Comparison of ENCODE assay signal across 16 cellular contexts in genomic region chr10:971150-971542, GRCh38. TPM values are rescaled to one million over a fixed set of nuclear protein-coding genes. Genes with fewer than 3 reads are reported as not detected.
DNase-seq lines count a peak whose midpoint lies in the region; ATAC-seq, FAIRE-seq and TF ChIP-seq lines count a peak whose summit lies in the region.
"Had no signal": no experiment of that assay in that cellular context is flagged by ENCODE, and none has a peak within 500 bp of the region (broad histone marks: within the 10 kb centered on the region; RNA-seq: fewer than 3 reads in every experiment).

No MANE protein-coding gene starts in this region.

- H3K27me3 ChIP-seq in GM12878 (replicated peaks in 1 of 2; ENCODE audit: control insufficient read depth in 2 of 2, insufficient read depth in 2 of 2, low read length in 1 of 2) (no peaks in the 10 kb centered on the region), right lobe of liver (no peaks in the 10 kb centered on the region), thyroid gland (no peaks in the 10 kb centered on the region)

- H3K4me2 ChIP-seq in GM12878 (ENCODE audit: control insufficient read depth, insufficient read depth), result no peak overlapping the region

- TF ChIP-seq POLR2A in GM12878 (IDR thresholded peaks at IDR 0.05; ENCODE audit: low read depth, low read length) (no peak), right lobe of liver (IDR thresholded peaks at IDR 0.05) (no peak), thyroid gland (IDR thresholded peaks at IDR 0.05) (no peak)

- no peaks in the 10 kb centered on the region for H4K20me1 ChIP-seq in GM12878 (ENCODE audit: control insufficient read depth, insufficient read depth)

- H3K9ac ChIP-seq in GM12878 (ENCODE audit: control insufficient read depth, insufficient read depth, low read length), result no peak overlapping the region

- BruUV-seq in GM12878 (replicated peaks; lab: Mats Ljungman, UMichigan), result no TSS peak

- intact Hi-C loops in GM12878 (cut with micrococcal nuclease; ENCODE audit: unreplicated experiment) (no loop called here), right lobe of liver (cut with DNase I) (no loop called here), thyroid gland (cut with DNase I) (no loop called here)

- RAD21 ChIA-PET in GM12878 (lab: Charles Lee; ENCODE audit: unreplicated experiment), result no interaction called here

- no peak overlapping the region for H2AFZ ChIP-seq in GM12878 (ENCODE audit: control insufficient read depth, low read depth, low read length)

- ATAC-seq in GM12878 (no peak), right lobe of liver (peak; percentile 46 to 54 (median 51))

- H3K27ac ChIP-seq in GM12878 (ENCODE audit: control insufficient read depth, insufficient read depth) (no peak overlapping the region), right lobe of liver (peak overlapping the region in 1 of 3 donors; percentile 64), thyroid gland (peak overlapping the region; percentile 61 to 85 (median 69))

- no peak for TF ChIP-seq RAD21 in GM12878 (IDR thresholded peaks at IDR 0.05; ENCODE audit: insufficient read depth, low read depth, low read length)

- POLR2A ChIA-PET in GM12878 (lab: Charles Lee), result interaction anchor here (0.6 kb wide), 1 partner anchor 21 kb away, joined by 4 read pairs; no protein-coding TSS in a partner anchor

- TF ChIP-seq CTCF in GM12878 (IDR thresholded peaks at IDR 0.05 in 2 of 3, conservative IDR thresholded peaks at IDR 0.05 in 1 of 3; ENCODE audit: control insufficient read depth in 2 of 3, extremely low read depth in 1 of 3, insufficient read depth in 1 of 3, low read depth in 3 of 3, low read length in 3 of 3) (no peak), right lobe of liver (IDR thresholded peaks at IDR 0.05) (no peak), thyroid gland (IDR thresholded peaks at IDR 0.05) (no peak)

- H3K4me3 ChIP-seq in GM12878 (no peak overlapping the region), right lobe of liver (peak overlapping the region in 1 of 3 donors; percentile 22), thyroid gland (replicated peaks in 1 of 3) (no peak overlapping the region)

- H3K9me3 ChIP-seq in GM12878 (replicated peaks; ENCODE audit: control insufficient read depth, insufficient read depth, low read length) (peaks cover 2% of the 10 kb centered on the region; the same call in 2 of the 3 replicates), right lobe of liver (no peaks in the 10 kb centered on the region), thyroid gland (no peaks in the 10 kb centered on the region)

- WGBS in GM12878 (ENCODE audit: insufficient coverage, insufficient replicate concordance, low lambda C conversion rate, missing lambda C conversion rate), result 37% methylated on average over 4 of the region's 4 CpGs
- WGBS in right lobe of liver (ENCODE audit: insufficient coverage, low coverage, low lambda C conversion rate, missing lambda C conversion rate), result 10% methylated on average over 4 of the region's 4 CpGs
- 62 to 77% methylated on average over 4 of the region's 4 CpGs for WGBS in thyroid gland, 2 donors

- no peaks in the 10 kb centered on the region for H3K79me2 ChIP-seq in GM12878 (ENCODE audit: control insufficient read depth, insufficient read depth, low read length)

- H3K4me1 ChIP-seq in GM12878 (ENCODE audit: control insufficient read depth, insufficient read depth, low read length) (peaks cover 19% of the 10 kb centered on the region), right lobe of liver (peaks cover 0 to 25% (median 9%) of the 10 kb centered on the region in 4 donors), thyroid gland (peaks cover 47 to 58% of the 10 kb centered on the region in 2 donors)

- CTCF ChIA-PET in GM12878 (lab: Yijun Ruan, JAX), result no interaction called here

- SMC1A ChIA-PET in GM12878 (lab: Charles Lee; ENCODE audit: uncharacterized antibody, unreplicated experiment), result interaction anchor here (1.2 kb wide), 1 partner anchor 35 kb away, joined by 3 read pairs; no protein-coding TSS in a partner anchor

- FAIRE-seq in GM12878 (lab: Jason Lieb, UNC), result no peak
- FAIRE-seq: bronchial epithelial cell, G401.6, TTC549 had no signal

- TF ChIP-seq EP300 in GM12878 (IDR thresholded peaks at IDR 0.05; ENCODE audit: borderline replicate concordance in 1 of 2, control insufficient read depth in 1 of 2, low read depth in 2 of 2, low read length in 2 of 2), result no peak

- DNase-seq in NCI-H748 (lab: John Stamatoyannopoulos, UW; ENCODE audit: unreplicated experiment) (peak; percentile 24), NCI-H748 treated with DMSO at 0.1 percent for 48 hours (lab: John Stamatoyannopoulos, UW) (no peak), GM12878 (ENCODE audit: low read depth, low spot score) (no peak), right lobe of liver (no peak), thyroid gland (no peak), cortex of kidney (lab: John Stamatoyannopoulos, UW) (no peak)
- DNase-seq in stimulated activated CD8-positive, alpha-beta memory T cell treated with anti-CD3 and anti-CD28 coated beads, Interleukin-4, amount 100 ng/mL, for 48 hours, result no peak
- no peak for DNase-seq in stimulated activated CD4-positive, alpha-beta T cell treated with anti-CD3 and anti-CD28 coated beads, Interleukin-12 subunit alpha, Interleukin-12 subunit beta, amount 100 ng/mL, for 4 hours
- DNase-seq: MM.1S had no signal

- in situ Hi-C loops in GM12878 (cut with MboI), result no loop called here

- H3K36me3 ChIP-seq in GM12878 (ENCODE audit: control insufficient read depth in 2 of 2, insufficient read depth in 2 of 2, low read length in 1 of 2) (no peaks in the 10 kb centered on the region), right lobe of liver (no peaks in the 10 kb centered on the region), thyroid gland (no peaks in the 10 kb centered on the region)

RNA-seq across cellular contexts. Expression of gene GTPBP4, which starts 17.1 kb away (rescaled TPM):
- total RNA-seq in GM12878 (2013; cell fraction: nucleolus; rRNA removed), result 89.9 and 93.0 TPM in 2 replicates
- 58.5 and 64.6 TPM in 2 replicates for total RNA-seq in GM12878 (2014; rRNA removed)
- total RNA-seq in GM12878 (2014; rRNA removed; fragmentation: Illumina TruSeq; extraction: Trizol), result 88.7 and 89.6 TPM in 2 replicates
- 82.2 and 93.9 TPM in 2 replicates for total RNA-seq in GM12878 (2021)
- polyA plus RNA-seq in GM12878 (2011; ENCODE audit: low read depth), result 24.6 TPM
- 62.0 and 68.8 TPM in 2 replicates for polyA plus RNA-seq in GM12878 (2011; rRNA removed)
- 23.3 and 23.5 TPM in 2 replicates for polyA plus RNA-seq in GM12878 (2011; cell fraction: cytosol; rRNA removed)
- 45.3 and 63.4 TPM in 2 replicates for polyA plus RNA-seq in GM12878 (2011; cell fraction: nucleus; rRNA removed)
- polyA plus RNA-seq in GM12878 (2012), result 37.8 and 48.2 TPM in 2 replicates
- polyA plus RNA-seq in GM12878 (2014; fragmentation: Illumina TruSeq; extraction: Trizol), result 74.9 and 99.3 TPM in 2 replicates
- polyA plus RNA-seq in GM12878 (2014; fragmentation: Nextera tagmentation; extraction: Ambion mirVana), result 10 to 100 TPM; 60.3 to 68.0 TPM
- 61.7 and 66.3 TPM in 2 replicates for polyA plus RNA-seq in GM12878 (2014; rRNA removed)
- 100 to 1,000 TPM; 115 to 118 TPM for polyA plus RNA-seq in GM12878 (2016; fragmentation: Nextera tagmentation; extraction: Ambion mirVana)
- 34.4 and 44.0 TPM in 2 replicates for polyA minus RNA-seq in GM12878 (2011; rRNA and poly(A)+ RNA removed)
- 9.5 and 14.7 TPM in 2 replicates for polyA minus RNA-seq in GM12878 (2011; cell fraction: cytosol; rRNA and poly(A)+ RNA removed)
- 28.4 and 54.9 TPM in 2 replicates for polyA minus RNA-seq in GM12878 (2011; cell fraction: nucleus; rRNA and poly(A)+ RNA removed)
- total RNA-seq in right lobe of liver, result 10 to 100 TPM in 5 of 6 experiments, 1 to 10 TPM in 1; 6.6 to 18.6 (median 15.4) TPM
- 10 to 100 TPM; 12.0 to 24.6 (median 19.8) TPM for total RNA-seq in thyroid gland

RNA-seq across cellular contexts. Expression of gene LARP4B, which starts 39.6 kb away (rescaled TPM):
- total RNA-seq in GM12878 (2013; cell fraction: nucleolus; rRNA removed), result 249 and 268 TPM in 2 replicates
- 47.6 and 50.2 TPM in 2 replicates for total RNA-seq in GM12878 (2014; rRNA removed)
- 29.8 and 30.1 TPM in 2 replicates for total RNA-seq in GM12878 (2014; rRNA removed; fragmentation: Illumina TruSeq; extraction: Trizol)
- 109 and 119 TPM in 2 replicates for total RNA-seq in GM12878 (2021)
- polyA plus RNA-seq in GM12878 (2011; ENCODE audit: low read depth), result 11.3 TPM
- polyA plus RNA-seq in GM12878 (2011; rRNA removed), result 49.2 and 65.8 TPM in 2 replicates
- 42.1 and 45.3 TPM in 2 replicates for polyA plus RNA-seq in GM12878 (2011; cell fraction: cytosol; rRNA removed)
- 116 and 127 TPM in 2 replicates for polyA plus RNA-seq in GM12878 (2011; cell fraction: nucleus; rRNA removed)
- 28.3 and 32.4 TPM in 2 replicates for polyA plus RNA-seq in GM12878 (2012)
- polyA plus RNA-seq in GM12878 (2014; fragmentation: Illumina TruSeq; extraction: Trizol), result 32.1 and 38.9 TPM in 2 replicates
- 10 to 100 TPM; 10.5 to 12.1 TPM for polyA plus RNA-seq in GM12878 (2014; fragmentation: Nextera tagmentation; extraction: Ambion mirVana)
- polyA plus RNA-seq in GM12878 (2014; rRNA removed), result 51.0 and 53.5 TPM in 2 replicates
- polyA plus RNA-seq in GM12878 (2016; fragmentation: Nextera tagmentation; extraction: Ambion mirVana), result 10 to 100 TPM; 21.6 to 39.9 TPM
- polyA minus RNA-seq in GM12878 (2011; rRNA and poly(A)+ RNA removed), result 91.2 and 92.1 TPM in 2 replicates
- polyA minus RNA-seq in GM12878 (2011; cell fraction: cytosol; rRNA and poly(A)+ RNA removed), result 36.3 and 36.9 TPM in 2 replicates
- 69.2 and 120 TPM in 2 replicates for polyA minus RNA-seq in GM12878 (2011; cell fraction: nucleus; rRNA and poly(A)+ RNA removed)
- 10 to 100 TPM; 22.4 to 35.9 (median 31.7) TPM for total RNA-seq in right lobe of liver
- 100 to 1,000 TPM in 1 of 4 donors, 10 to 100 TPM in 3; 68.6 to 113 (median 87.4) TPM for total RNA-seq in thyroid gland

RNA-seq across cellular contexts. Expression of gene IDI2, which starts 54.5 kb away (rescaled TPM):
- total RNA-seq in GM12878 (2013; cell fraction: nucleolus; rRNA removed), result not detected in 2 replicates
- total RNA-seq in GM12878 (2014; rRNA removed) (not detected in 2 replicates), GM12878 (2014; rRNA removed; fragmentation: Illumina TruSeq; extraction: Trizol) (not detected in 2 replicates), GM12878 (2021) (not detected in 2 replicates), right lobe of liver (not detected), thyroid gland (not detected)
- not detected for polyA plus RNA-seq in GM12878 (2011; ENCODE audit: low read depth)
- polyA plus RNA-seq in GM12878 (2011; rRNA removed) (not detected in 2 replicates), GM12878 (2014; fragmentation: Illumina TruSeq; extraction: Trizol) (0.06 TPM in 1 of 2 replicates, not detected in the other), GM12878 (2014; fragmentation: Nextera tagmentation; extraction: Ambion mirVana) (not detected), GM12878 (2014; rRNA removed) (not detected in 2 replicates), GM12878 (2016; fragmentation: Nextera tagmentation; extraction: Ambion mirVana) (not detected)
- not detected in 2 replicates for polyA plus RNA-seq in GM12878 (2011; cell fraction: cytosol; rRNA removed)
- polyA plus RNA-seq in GM12878 (2011; cell fraction: nucleus; rRNA removed), result not detected in 2 replicates
- polyA plus RNA-seq in GM12878 (2012), result not detected in 2 replicates
- not detected in 2 replicates for polyA minus RNA-seq in GM12878 (2011; rRNA and poly(A)+ RNA removed)
- polyA minus RNA-seq in GM12878 (2011; cell fraction: cytosol; rRNA and poly(A)+ RNA removed), result not detected in 2 replicates
- not detected in 2 replicates for polyA minus RNA-seq in GM12878 (2011; cell fraction: nucleus; rRNA and poly(A)+ RNA removed)
- total RNA-seq: bronchial epithelial cell, glomerular endothelial cell, HFFc6, OCI-LY7, subcutaneous adipose tissue had no signal
